1 cellular context compared by ENCODE assay signal in genomic region chr19:11377237-11377636, GRCh38.
TF ChIP-seq lines count a peak whose summit lies in the region.

No MANE protein-coding gene starts in this region.

TF ChIP-seq in endothelial cell of umbilical vein, 7 proteins besides CTCF, POLR2A, EP300 and RAD21:
- TF ChIP-seq JUN (IDR thresholded peaks at IDR 0.05; ENCODE audit: borderline replicate concordance, insufficient read depth, insufficient read length, low read depth) (peak; percentile 20), GATA2 (IDR thresholded peaks at IDR 0.05; ENCODE audit: insufficient read depth, insufficient read length, low read depth, low read length) (no peak), FOS (IDR thresholded peaks at IDR 0.05; ENCODE audit: borderline replicate concordance, insufficient read depth, low read length) (peak; percentile 66)
